15 cellular contexts compared by ENCODE assay signal in the genomic region with DNA sequence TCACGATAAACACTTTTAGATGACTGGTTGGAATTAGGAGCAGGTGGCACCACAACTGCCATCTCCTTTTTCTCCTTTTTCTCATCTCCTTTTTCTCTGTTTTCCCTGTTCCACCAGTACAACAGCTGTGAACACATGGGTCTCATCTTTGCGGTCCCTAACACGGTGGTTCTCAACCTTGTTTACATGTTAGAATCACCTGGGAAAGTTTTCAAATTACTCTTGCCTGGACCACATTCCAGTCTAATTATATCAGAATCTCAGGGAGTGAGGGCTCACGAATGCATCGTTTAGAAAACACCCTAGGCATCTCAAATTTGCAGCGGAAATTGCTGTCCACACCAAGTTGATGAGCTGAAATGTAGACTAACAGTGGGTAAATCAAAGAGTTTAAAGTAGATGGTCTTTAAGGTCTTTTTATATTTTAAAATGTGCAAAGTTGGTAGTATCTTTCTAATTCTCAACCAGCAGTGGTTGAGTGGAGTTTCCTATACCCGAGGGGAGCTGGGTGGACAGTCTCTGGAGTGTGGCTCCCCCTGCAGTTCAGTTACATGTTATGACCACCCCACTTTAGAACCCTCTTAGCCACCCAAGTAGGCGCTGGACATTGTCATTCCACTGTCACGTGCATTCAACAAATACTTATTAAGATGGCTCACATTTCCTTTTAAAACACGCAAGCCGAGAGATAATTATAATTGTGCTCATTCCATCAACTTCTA. TPM values are rescaled to one million over a fixed set of nuclear protein-coding genes. Genes with fewer than 3 reads are reported as not detected.
DNase-seq lines count a peak whose midpoint lies in the region; ATAC-seq, FAIRE-seq and TF ChIP-seq lines count a peak whose summit lies in the region.
"Not testable (repeated sequence)": the region's sequence is repeated elsewhere in the genome, so short reads cannot be mapped to it uniquely, and the experiment has no call there.
"Had no signal": no experiment of that assay in that cellular context is flagged by ENCODE, and none has a peak within 500 bp of the region (broad histone marks: within the 10 kb centered on the region; RNA-seq: fewer than 3 reads in every experiment).

No MANE protein-coding gene starts in this region.

- H3K9me2 ChIP-seq in Karpas-422 (replicated peaks; ENCODE audit: insufficient read depth, low read length) = not testable (repeated sequence)

- not testable (repeated sequence) for H3K9me3 Mint-ChIP-seq in astrocyte (ENCODE audit: unreplicated experiment); nephron progenitor cell

- not testable (repeated sequence) for H3K36me3 ChIP-seq in Karpas-422 (ENCODE audit: insufficient read depth, low read length); Panc1 (ENCODE audit: control insufficient read depth, insufficient read depth, low read length); astrocyte (ENCODE audit: insufficient read depth, low read length); smooth muscle cell (ENCODE audit: low read depth)

- not testable (repeated sequence) for H4K20me1 ChIP-seq in Karpas-422 (ENCODE audit: insufficient read depth, low read depth, low read length); astrocyte (ENCODE audit: insufficient read depth, low read length); smooth muscle cell (ENCODE audit: low read depth)

- not testable (repeated sequence) for BruUV-seq in Panc1 (replicated peaks; lab: Mats Ljungman, UMichigan)

- H3K36me3 Mint-ChIP-seq in astrocyte (ENCODE audit: low read depth, unreplicated experiment); nephron progenitor cell (ENCODE audit: low read depth): not testable (repeated sequence)

- ATAC-seq in A549 = peak in 1 of 2 experiments; percentile 64; a peak in 3 of 6 replicates
- ATAC-seq in Panc1 = not testable (repeated sequence)

- not testable (repeated sequence) for H3K4me1 ChIP-seq in A549; Karpas-422 (ENCODE audit: low read length); Panc1 (ENCODE audit: control insufficient read depth, insufficient read depth, low read length); astrocyte (ENCODE audit: insufficient read depth, low read length); smooth muscle cell (ENCODE audit: low read depth)

- not testable (repeated sequence) for H3K9me3 ChIP-seq in A549; Karpas-422 (ENCODE audit: low read length); Panc1 (ENCODE audit: control insufficient read depth, insufficient read depth, low read depth, low read length); astrocyte (ENCODE audit: insufficient read depth, low read depth, low read length); smooth muscle cell (replicated peaks; ENCODE audit: low read depth)

- not testable (repeated sequence) for H3K4me1 Mint-ChIP-seq in astrocyte (ENCODE audit: low read depth, unreplicated experiment)
- H3K4me1 Mint-ChIP-seq in nephron progenitor cell = peaks cover 14% of the 10 kb centered on the region

- FAIRE-seq in A549 (lab: Jason Lieb, UNC); astrocyte (lab: Jason Lieb, UNC): not testable (repeated sequence)

- not testable (repeated sequence) for H3K9ac ChIP-seq in Karpas-422 (ENCODE audit: low read length); astrocyte (ENCODE audit: low read length); smooth muscle cell (ENCODE audit: low read depth)

- peak in 1 of 2 experiments; percentile 21; a peak in 1 of 5 replicates for TF ChIP-seq RAD21 in A549 (conservative IDR thresholded peaks at IDR 0.05 in 1 of 2, IDR thresholded peaks at IDR 0.05 in 1 of 2)

- not testable (repeated sequence) for H3K4me3 ChIP-seq in A549; Karpas-422 (ENCODE audit: low read length); Panc1 (ENCODE audit: low read depth in 2 of 2, low read length in 2 of 2); astrocyte (ENCODE audit: insufficient read depth, low read depth, low read length); fibroblast of pulmonary artery (replicated peaks; ENCODE audit: low read depth, low read length); smooth muscle cell

- H2AFZ ChIP-seq in Karpas-422 (ENCODE audit: low read length); astrocyte (ENCODE audit: low read depth, low read length); smooth muscle cell (ENCODE audit: low read depth): not testable (repeated sequence)

- WGBS in A549 (ENCODE audit: missing lambda C conversion rate) = 43% methylated on average over 11 of the region's 11 CpGs
- WGBS in smooth muscle cell (ENCODE audit: low lambda C conversion rate) = 49% methylated on average over 11 of the region's 11 CpGs

- H3K4me2 ChIP-seq in A549; Karpas-422 (ENCODE audit: low read depth, low read length, poor library complexity, severe bottlenecking); astrocyte (ENCODE audit: low read length); smooth muscle cell: not testable (repeated sequence)

- H3K27ac Mint-ChIP-seq in astrocyte (ENCODE audit: unreplicated experiment); nephron progenitor cell: not testable (repeated sequence)

- not testable (repeated sequence) for TF ChIP-seq EP300 in A549 (IDR thresholded peaks at IDR 0.05)

- not testable (repeated sequence) for H3K79me2 ChIP-seq in Karpas-422 (ENCODE audit: low read length); astrocyte (ENCODE audit: insufficient read depth, low read length); smooth muscle cell (ENCODE audit: low read depth)

- not testable (repeated sequence) for H3F3A ChIP-seq in smooth muscle cell (ENCODE audit: low read depth)

- H3K27me3 Mint-ChIP-seq in astrocyte (ENCODE audit: low read depth, unreplicated experiment) = not testable (repeated sequence)
- H3K27me3 Mint-ChIP-seq in nephron progenitor cell (ENCODE audit: low read depth, poor library complexity) = peaks cover 15% of the 10 kb centered on the region

- not testable (repeated sequence) for H3K27me3 ChIP-seq in Karpas-422 (ENCODE audit: low read length); Panc1 (ENCODE audit: control insufficient read depth, insufficient read depth, low read length); astrocyte (ENCODE audit: insufficient read depth, low read length); smooth muscle cell (ENCODE audit: low read depth)

- in situ Hi-C loops in Panc1 (cut with HindIII; ENCODE audit: low pct_unique_long_range_greater_than_20kb, low sequenced_read_pairs) = not testable (repeated sequence)

- TF ChIP-seq POLR2A in A549 (IDR thresholded peaks at IDR 0.05; ENCODE audit: low read length) = not testable (repeated sequence)

- H3K27ac ChIP-seq in A549; Karpas-422 (ENCODE audit: low read length); Panc1 (ENCODE audit: low read length); astrocyte (ENCODE audit: low read depth, low read length); smooth muscle cell (ENCODE audit: low read depth): not testable (repeated sequence)

- POLR2A ChIA-PET in A549 (lab: Yijun Ruan, JAX); Panc1 (lab: Charles Lee): not testable (repeated sequence)

- not testable (repeated sequence) for DNase-seq in A549 (ENCODE audit: low read depth in 1 of 2, low spot score in 1 of 2); Panc1 (ENCODE audit: low read depth, low spot score); astrocyte (ENCODE audit: low read depth); fibroblast of pulmonary artery (ENCODE audit: low read depth); smooth muscle cell (lab: John Stamatoyannopoulos, UW; ENCODE audit: unreplicated experiment)
- DNase-seq in Karpas-422 (peak; percentile 53), nephron progenitor cell (peak; percentile 31)

- CTCF ChIA-PET in A549 (lab: Yijun Ruan, JAX) (interaction anchor here (0.6 to 6.9 kb wide), 5 partner anchors 12 to 141 kb away, joined by 4 to 80 read pairs (median 20); partner anchors contain the start of genes GH1 and GH2), Panc1 (lab: Charles Lee) (interaction anchor here (0.6 kb wide), 1 partner anchor 231 kb away, joined by 5 read pairs; no protein-coding TSS in a partner anchor)

- intact Hi-C loops in Panc1 (cut with micrococcal nuclease; ENCODE audit: unreplicated experiment) = not testable (repeated sequence)

- TF ChIP-seq CTCF in A549 (IDR thresholded peaks at IDR 0.05) (peak; percentile 12), GM12872 (IDR thresholded peaks at IDR 0.05; ENCODE audit: insufficient read depth, low read depth, low read length) (peak; percentile 33), Panc1 (IDR thresholded peaks at IDR 0.05) (peak; percentile 43), astrocyte (IDR thresholded peaks at IDR 0.05; ENCODE audit: insufficient read depth, low read depth, low read length) (peak; percentile 14), fibroblast of pulmonary artery (IDR thresholded peaks at IDR 0.05; ENCODE audit: low read length, missing control alignments) (peak; percentile 29), nephron progenitor cell (IDR thresholded peaks at IDR 0.05) (peak; percentile 43), smooth muscle cell (IDR thresholded peaks at IDR 0.05; ENCODE audit: borderline replicate concordance, insufficient read depth, poor library complexity, severe bottlenecking) (peak; percentile 25)

- H3K4me3 Mint-ChIP-seq in astrocyte (ENCODE audit: unreplicated experiment); nephron progenitor cell: not testable (repeated sequence)

RNA-seq across cellular contexts. Expression of gene CSH1, which starts 3.9 kb away (rescaled TPM):
- polyA plus RNA-seq in A549 (2011; rRNA removed) (not detected in 2 replicates), A549 (2017; fragmentation: RNase III; extraction: RNeasy Plus Mini Kit Qiagen cat#74134 plus additional on column Dnase treatment) (not detected in 3 replicates), smooth muscle cell (not detected in 2 replicates)
- polyA plus RNA-seq in A549 (2012; cell fraction: cytosol; rRNA removed) = not detected in 2 replicates
- polyA plus RNA-seq in A549 (2012; cell fraction: nucleus; rRNA removed) = not detected in 2 replicates
- polyA minus RNA-seq in A549 (2011; rRNA and poly(A)+ RNA removed) = not detected in 2 replicates
- not detected in 2 replicates for total RNA-seq in Karpas-422 (2014; rRNA removed; shearing (Covaris generic); ENCODE audit: low replicate concordance)
- total RNA-seq in Panc1 (2021; ENCODE audit: unreplicated experiment) (not detected), astrocyte (8.9 and 15.5 TPM in 2 replicates), smooth muscle cell (not detected in 2 replicates)
- not detected for polyA plus RNA-seq in Panc1 (2012; ENCODE audit: insufficient read length)
- total RNA-seq: activated CD4-positive, alpha-beta T cell treated with anti-CD3 and anti-CD28 coated beads, Interleukin-2, amount 10 ng/mL, durations not matched to agents 24 days and 14 days; activated CD8-positive, alpha-beta memory T cell treated with anti-CD3 and anti-CD28 coated beads for 36 hours; breast epithelium; CD8-positive, alpha-beta memory T cell; left ventricle myocardium superior; pulmonary artery endothelial cell had no signal
- polyA plus RNA-seq: CD8-positive, alpha-beta memory T cell had no signal

RNA-seq across cellular contexts. Expression of gene GH2, which starts 10.7 kb away (rescaled TPM):
- polyA plus RNA-seq in A549 (2011; rRNA removed) (not detected in 2 replicates), A549 (2017; fragmentation: RNase III; extraction: RNeasy Plus Mini Kit Qiagen cat#74134 plus additional on column Dnase treatment) (not detected in 3 replicates), smooth muscle cell (not detected in 2 replicates)
- polyA plus RNA-seq in A549 (2012; cell fraction: cytosol; rRNA removed) = not detected in 2 replicates
- not detected in 2 replicates for polyA plus RNA-seq in A549 (2012; cell fraction: nucleus; rRNA removed)
- polyA minus RNA-seq in A549 (2011; rRNA and poly(A)+ RNA removed) = not detected in 2 replicates
- not detected in 2 replicates for total RNA-seq in Karpas-422 (2014; rRNA removed; shearing (Covaris generic); ENCODE audit: low replicate concordance)
- total RNA-seq in Panc1 (2021; ENCODE audit: unreplicated experiment) (not detected), astrocyte (not detected in 2 replicates), smooth muscle cell (not detected in 2 replicates)
- polyA plus RNA-seq in Panc1 (2012; ENCODE audit: insufficient read length) = not detected
- total RNA-seq: activated CD4-positive, alpha-beta T cell treated with anti-CD3 and anti-CD28 coated beads, Interleukin-2, amount 10 ng/mL, durations not matched to agents 24 days and 14 days; activated CD8-positive, alpha-beta memory T cell treated with anti-CD3 and anti-CD28 coated beads for 36 hours; activated naive CD4-positive, alpha-beta T cell treated with anti-CD3 and anti-CD28 coated beads, Interleukin-2, amount 50 U/mL, for 72 hours; breast epithelium; CD8-positive, alpha-beta memory T cell; left ventricle myocardium superior; pulmonary artery endothelial cell had no signal
- polyA plus RNA-seq: CD8-positive, alpha-beta memory T cell had no signal

RNA-seq across cellular contexts. Expression of gene CSHL1, which starts 18.6 kb away (rescaled TPM):
- polyA plus RNA-seq in A549 (2011; rRNA removed) = not detected in 2 replicates
- polyA plus RNA-seq in A549 (2012; cell fraction: cytosol; rRNA removed) = not detected in 2 replicates
- not detected in 2 replicates for polyA plus RNA-seq in A549 (2012; cell fraction: nucleus; rRNA removed)
- not detected in 3 replicates for polyA plus RNA-seq in A549 (2017; fragmentation: RNase III; extraction: RNeasy Plus Mini Kit Qiagen cat#74134 plus additional on column Dnase treatment)
- not detected in 2 replicates for polyA minus RNA-seq in A549 (2011; rRNA and poly(A)+ RNA removed)
- not detected in 2 replicates for total RNA-seq in Karpas-422 (2014; rRNA removed; shearing (Covaris generic); ENCODE audit: low replicate concordance)
- total RNA-seq in Panc1 (2021; ENCODE audit: unreplicated experiment) = not detected
- not detected for polyA plus RNA-seq in Panc1 (2012; ENCODE audit: insufficient read length)
- not detected in 2 replicates for total RNA-seq in astrocyte
- not detected in 2 replicates for total RNA-seq in smooth muscle cell
- polyA plus RNA-seq in smooth muscle cell = not detected in 2 replicates
- total RNA-seq: activated CD4-positive, alpha-beta T cell treated with anti-CD3 and anti-CD28 coated beads, Interleukin-2, amount 10 ng/mL, durations not matched to agents 24 days and 14 days; activated CD8-positive, alpha-beta memory T cell treated with anti-CD3 and anti-CD28 coated beads for 36 hours; breast epithelium; CD8-positive, alpha-beta memory T cell; left ventricle myocardium superior; pulmonary artery endothelial cell had no signal
- polyA plus RNA-seq: CD8-positive, alpha-beta memory T cell had no signal

RNA-seq across cellular contexts. Expression of gene CSH2, which starts 19.0 kb away (rescaled TPM):
- polyA plus RNA-seq in A549 (2011; rRNA removed) = not detected in 2 replicates
- not detected in 2 replicates for polyA plus RNA-seq in A549 (2012; cell fraction: cytosol; rRNA removed)
- polyA plus RNA-seq in A549 (2012; cell fraction: nucleus; rRNA removed) = not detected in 2 replicates
- polyA plus RNA-seq in A549 (2017; fragmentation: RNase III; extraction: RNeasy Plus Mini Kit Qiagen cat#74134 plus additional on column Dnase treatment) = not detected in 3 replicates
- polyA minus RNA-seq in A549 (2011; rRNA and poly(A)+ RNA removed) = not detected in 2 replicates
- not detected in 2 replicates for total RNA-seq in Karpas-422 (2014; rRNA removed; shearing (Covaris generic); ENCODE audit: low replicate concordance)
- not detected for total RNA-seq in Panc1 (2021; ENCODE audit: unreplicated experiment)
- polyA plus RNA-seq in Panc1 (2012; ENCODE audit: insufficient read length) = 0.30 TPM
- 4.3 and 5.8 TPM in 2 replicates for total RNA-seq in astrocyte
- total RNA-seq in smooth muscle cell = not detected in 2 replicates
- polyA plus RNA-seq in smooth muscle cell = not detected in 2 replicates
- total RNA-seq: activated CD4-positive, alpha-beta T cell treated with anti-CD3 and anti-CD28 coated beads, Interleukin-2, amount 10 ng/mL, durations not matched to agents 24 days and 14 days; activated CD8-positive, alpha-beta memory T cell treated with anti-CD3 and anti-CD28 coated beads for 36 hours; breast epithelium; CD8-positive, alpha-beta memory T cell; left ventricle myocardium superior; pulmonary artery endothelial cell had no signal
- polyA plus RNA-seq: CD8-positive, alpha-beta memory T cell had no signal

RNA-seq across cellular contexts. Expression of gene GH1, which starts 26.2 kb away (rescaled TPM):
- polyA plus RNA-seq in A549 (2011; rRNA removed) = not detected in 2 replicates
- polyA plus RNA-seq in A549 (2012; cell fraction: cytosol; rRNA removed) = not detected in 2 replicates
- not detected in 2 replicates for polyA plus RNA-seq in A549 (2012; cell fraction: nucleus; rRNA removed)
- polyA plus RNA-seq in A549 (2017; fragmentation: RNase III; extraction: RNeasy Plus Mini Kit Qiagen cat#74134 plus additional on column Dnase treatment) = not detected in 3 replicates
- not detected in 2 replicates for polyA minus RNA-seq in A549 (2011; rRNA and poly(A)+ RNA removed)
- not detected in 2 replicates for total RNA-seq in Karpas-422 (2014; rRNA removed; shearing (Covaris generic); ENCODE audit: low replicate concordance)
- not detected for total RNA-seq in Panc1 (2021; ENCODE audit: unreplicated experiment)
- polyA plus RNA-seq in Panc1 (2012; ENCODE audit: insufficient read length) = not detected
- total RNA-seq in astrocyte = not detected in 2 replicates
- total RNA-seq in smooth muscle cell = not detected in 2 replicates
- not detected in 2 replicates for polyA plus RNA-seq in smooth muscle cell
- total RNA-seq: activated CD4-positive, alpha-beta T cell treated with anti-CD3 and anti-CD28 coated beads, Interleukin-2, amount 10 ng/mL, durations not matched to agents 24 days and 14 days; activated CD8-positive, alpha-beta memory T cell treated with anti-CD3 and anti-CD28 coated beads for 36 hours; breast epithelium; CD8-positive, alpha-beta memory T cell; left ventricle myocardium superior; pulmonary artery endothelial cell had no signal
- polyA plus RNA-seq: CD8-positive, alpha-beta memory T cell had no signal
